Comparison of ENCODE assay signal across 23 cellular contexts in genomic region chr2:76314621-76315020, GRCh38.
DNase-seq lines count a peak whose midpoint lies in the region; ATAC-seq, FAIRE-seq and TF ChIP-seq lines count a peak whose summit lies in the region.
"Had no signal": no experiment of that assay in that cellular context is flagged by ENCODE, and none has a peak within 500 bp of the region (broad histone marks: within the 10 kb centered on the region; RNA-seq: fewer than 3 reads in every experiment).

No MANE protein-coding gene starts in this region.

- H3K9me3 ChIP-seq in left lung = no peaks in the 10 kb centered on the region
- H3K9me3 ChIP-seq in small intestine (ENCODE audit: control insufficient read depth, low read depth) = no peaks in the 10 kb centered on the region
- H3K9me3 ChIP-seq in smooth muscle cell (replicated peaks; ENCODE audit: low read depth) = no peaks in the 10 kb centered on the region
- H3K9me3 ChIP-seq: BE2C had no signal

- 0% methylated on average over 2 of the region's 2 CpGs for WGBS in small intestine, 3 donors
- WGBS in smooth muscle cell (ENCODE audit: low lambda C conversion rate) = 3% methylated on average over 2 of the region's 2 CpGs

- H3F3A ChIP-seq in smooth muscle cell (ENCODE audit: low read depth) = no peaks in the 10 kb centered on the region

- H3K4me3 ChIP-seq in left lung = no peak overlapping the region
- no peak overlapping the region for H3K4me3 ChIP-seq in small intestine (ENCODE audit: low read depth in 1 of 2, low read length in 2 of 2)
- H3K4me3 ChIP-seq in smooth muscle cell = no peak overlapping the region
- H3K4me3 ChIP-seq: A549, GM12878, PC-9 had no signal

- peak; percentile 91 for ATAC-seq in left lung
- ATAC-seq: A549, GM12878 had no signal

- no peaks in the 10 kb centered on the region for H3K4me1 ChIP-seq in left lung
- no peaks in the 10 kb centered on the region for H3K4me1 ChIP-seq in small intestine (ENCODE audit: control insufficient read depth in 2 of 2, insufficient read depth in 1 of 2, low read depth in 1 of 2, low read length in 1 of 2)
- H3K4me1 ChIP-seq in smooth muscle cell (ENCODE audit: low read depth) = no peaks in the 10 kb centered on the region
- H3K4me1 ChIP-seq: A549, BE2C had no signal

- H3K27me3 ChIP-seq in left lung (no peaks in the 10 kb centered on the region), small intestine (ENCODE audit: control insufficient read depth in 2 of 2, insufficient read depth in 2 of 2, low read length in 2 of 2) (no peaks in the 10 kb centered on the region), smooth muscle cell (ENCODE audit: low read depth) (no peaks in the 10 kb centered on the region)
- H3K27me3 ChIP-seq: BE2C had no signal

- no peak overlapping the region for H3K9ac ChIP-seq in smooth muscle cell (ENCODE audit: low read depth)

- FAIRE-seq in small intestine (lab: Jason Lieb, UNC) = no peak
- FAIRE-seq: A549, GM12878 had no signal

- no peak for TF ChIP-seq CTCF in left lung (IDR thresholded peaks at IDR 0.05)
- no peak for TF ChIP-seq CTCF in GM13977 (IDR thresholded peaks at IDR 0.05; ENCODE audit: extremely low read depth, insufficient read depth, missing control alignments)
- no peak for TF ChIP-seq CTCF in smooth muscle cell (IDR thresholded peaks at IDR 0.05; ENCODE audit: borderline replicate concordance, insufficient read depth, poor library complexity, severe bottlenecking)

- intact Hi-C loops in left lung (cut with DNase I) = no loop called here

- H3K4me2 ChIP-seq in smooth muscle cell = no peak overlapping the region
- H3K4me2 ChIP-seq: A549, PC-9 had no signal

- in situ Hi-C loops in GM13977 (cut with MboI; ENCODE audit: low pct_unique_long_range_greater_than_20kb, low sequenced_read_pairs, unreplicated experiment) = no loop called here

- H3K79me2 ChIP-seq in smooth muscle cell (ENCODE audit: low read depth) = no peaks in the 10 kb centered on the region

- H3K36me3 ChIP-seq in left lung (no peaks in the 10 kb centered on the region), small intestine (ENCODE audit: control insufficient read depth in 2 of 2, insufficient read depth in 2 of 2, low read length in 2 of 2) (no peaks in the 10 kb centered on the region), smooth muscle cell (ENCODE audit: low read depth) (no peaks in the 10 kb centered on the region)
- H3K36me3 ChIP-seq: BE2C had no signal

- H3K27ac ChIP-seq in left lung = peak overlapping the region; percentile 23 to 26
- H3K27ac ChIP-seq in small intestine (ENCODE audit: low read depth in 1 of 2, low read length in 1 of 2) = no peak overlapping the region
- H3K27ac ChIP-seq in smooth muscle cell (ENCODE audit: low read depth) = no peak overlapping the region
- H3K27ac ChIP-seq: A549, HL-60, PC-9 had no signal

- no peaks in the 10 kb centered on the region for H4K20me1 ChIP-seq in smooth muscle cell (ENCODE audit: low read depth)

- DNase-seq in HT-29 (ENCODE audit: low spot score) = peak; percentile 57
- peak; percentile 27 for DNase-seq in NCI-H1436 treated with DMSO at 0.1 percent for 48 hours (lab: John Stamatoyannopoulos, UW)
- peak; percentile 55 for DNase-seq in NCI-H526 treated with DMSO at 0.1 percent for 48 hours (lab: John Stamatoyannopoulos, UW)
- no peak for DNase-seq in left lung
- DNase-seq in small intestine = no peak
- no peak for DNase-seq in GM13977 (ENCODE audit: low spot score)
- DNase-seq in NCI-H524 (lab: John Stamatoyannopoulos, UW) = no peak
- DNase-seq in smooth muscle cell (lab: John Stamatoyannopoulos, UW; ENCODE audit: unreplicated experiment) = no peak
- DNase-seq: BE2C; CD4-positive, CD25-positive, alpha-beta regulatory T cell; DND-41; H7; HFFc6; IMR-90; NCI-H2029 treated with DMSO at 0.1 percent for 48 hours; NCI-H446 treated with DMSO at 0.1 percent for 48 hours; PC-9; RPMI8226; SHP77; T-helper 2 cell had no signal

- H2AFZ ChIP-seq in smooth muscle cell (ENCODE audit: low read depth) = no peak overlapping the region
- H2AFZ ChIP-seq: PC-9 had no signal

Comparison
In these comparisons a context has a peak if more than half of its experiments do, and no peak if none do; other contexts are left out.
1. DNase-seq: peak in HT-29 (single experiment), NCI-H1436 treated with DMSO at 0.1 percent for 48 hours (single experiment) and NCI-H526 treated with DMSO at 0.1 percent for 48 hours (single experiment); none in left lung (0 of 2), small intestine (single experiment), GM13977 (single experiment), NCI-H524 (0 of 2) and smooth muscle cell (single experiment).
2. H3K27ac ChIP-seq: peak in left lung (2 of 2); none in small intestine (0 of 2) and smooth muscle cell (single experiment).